ENCODE assay signal across 8 cellular contexts in the genomic region with DNA sequence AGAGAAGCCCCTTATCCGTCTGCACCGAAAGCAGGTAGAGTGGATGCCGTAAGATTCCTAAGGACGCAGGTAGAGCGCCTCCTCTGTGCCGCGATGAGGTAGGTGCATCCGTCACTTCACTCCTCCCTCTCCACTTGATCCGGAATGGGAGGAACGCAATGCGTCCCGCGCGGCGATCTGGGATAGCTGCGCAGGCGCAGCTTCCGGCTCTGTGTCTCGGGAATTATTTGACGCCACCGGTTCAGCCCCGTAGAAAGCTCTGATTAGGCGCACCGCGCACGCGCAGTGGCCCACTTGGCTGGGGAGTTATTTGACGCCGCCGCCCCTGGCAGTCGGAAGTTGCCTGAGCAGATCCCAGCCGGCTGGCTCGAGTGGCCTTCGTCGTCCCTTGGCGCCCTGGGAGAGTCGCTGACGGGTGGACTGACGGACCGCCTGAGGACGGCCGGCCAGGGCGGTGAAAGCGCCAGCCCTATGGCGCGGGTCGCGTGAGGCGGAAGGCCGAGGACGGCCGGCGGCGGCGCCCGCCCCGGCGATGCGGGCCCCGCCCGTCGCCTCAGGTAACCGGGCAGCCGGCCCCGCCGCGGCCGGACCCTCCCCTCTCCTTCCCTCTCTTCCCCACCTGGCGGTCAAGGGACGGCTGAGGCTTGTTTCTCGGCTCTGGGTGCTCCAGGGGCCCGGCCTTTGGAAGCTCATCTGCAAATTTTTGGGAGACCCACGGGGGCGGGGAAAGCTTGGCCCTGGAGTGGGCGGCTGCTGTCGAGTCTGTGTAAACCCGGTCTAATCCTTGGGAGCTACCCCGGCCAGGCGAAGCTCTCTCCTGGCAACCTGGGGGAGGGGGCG. TPM values are rescaled to one million over a fixed set of nuclear protein-coding genes. Genes with fewer than 3 reads are reported as not detected.
A peak's percentile ranks its signal among the peaks of the same experiment; 100 is the strongest.
DNase-seq lines count a peak whose midpoint lies in the region; ATAC-seq, FAIRE-seq and TF ChIP-seq lines count a peak whose summit lies in the region.

A gene (plus strand): TSS at position 331 of the 840 bp plus-strand sequence. CDS start 15,590 bp downstream, outside the sequence.

- DNase-seq in AG08395 (ENCODE audit: low spot score) (peak; percentile 99), NCI-H2227 (lab: John Stamatoyannopoulos, UW; ENCODE audit: unreplicated experiment) (peak; percentile 100), WERI-Rb-1 (peak; percentile 99), bronchial epithelial cell (ENCODE audit: low read depth) (peak; percentile 99)

- TF ChIP-seq CTCF in WERI-Rb-1 (IDR thresholded peaks at IDR 0.05; ENCODE audit: low read depth, low read length) (peak; percentile 86), bronchial epithelial cell (IDR thresholded peaks at IDR 0.05; ENCODE audit: insufficient read depth, low read length, severe bottlenecking) (peak; percentile 69)

- peak; percentile 87 for FAIRE-seq in bronchial epithelial cell (lab: Jason Lieb, UNC)

- H3K4me1 ChIP-seq in iPS-20b (ENCODE audit: insufficient read depth, low read length), result peaks cover 10% of the 10 kb centered on the region

- H3K27me3 ChIP-seq in WERI-Rb-1 (ENCODE audit: insufficient read depth, low read depth, severe bottlenecking) (no peaks in the 10 kb centered on the region), bronchial epithelial cell (ENCODE audit: control insufficient read depth, insufficient read depth, low read length) (no peaks in the 10 kb centered on the region), iPS-20b (ENCODE audit: insufficient read depth, low read length) (no peaks in the 10 kb centered on the region)

- peak within 1 kb of the TSS; percentile 68 for H3K4me3 ChIP-seq in WERI-Rb-1 (ENCODE audit: low read depth, low read length)
- peak within 1 kb of the TSS; percentile 73 for H3K4me3 ChIP-seq in bronchial epithelial cell (ENCODE audit: low read depth, low read length)
- peak within 1 kb of the TSS; percentile 93 for H3K4me3 ChIP-seq in iPS-20b (ENCODE audit: low read length)
- peak within 1 kb of the TSS; percentile 66 to 99 (median 92) for H3K4me3 ChIP-seq in skin epidermis

- H3K9me3 ChIP-seq in WERI-Rb-1 (ENCODE audit: severe bottlenecking), result no peaks in the 10 kb centered on the region
- no peaks in the 10 kb centered on the region for H3K9me3 ChIP-seq in iPS-20b (ENCODE audit: insufficient read depth, low read depth, low read length)

- peaks cover 9% of the 10 kb centered on the region for H3K36me3 ChIP-seq in WERI-Rb-1
- H3K36me3 ChIP-seq in bronchial epithelial cell (ENCODE audit: control insufficient read depth, insufficient read depth, low read length), result no peaks in the 10 kb centered on the region
- no peaks in the 10 kb centered on the region; the same call in 1 of the 2 replicates for H3K36me3 ChIP-seq in iPS-20b (ENCODE audit: insufficient read depth, low read depth, low read length)

- H3K9ac ChIP-seq in iPS-20b (ENCODE audit: low read depth, low read length), result peak within 1 kb of the TSS; percentile 76; the same call in 1 of the 2 replicates

- H3K27ac ChIP-seq in WERI-Rb-1 (peak within 1 kb of the TSS; percentile 87), iPS-20b (ENCODE audit: low read length) (peak within 1 kb of the TSS; percentile 6), skin epidermis (peak within 1 kb of the TSS; percentile 48 to 96 (median 91))

- ATAC-seq in GM18907 (IDR thresholded peaks at IDR 0.05; ENCODE audit: unreplicated experiment), result peak; percentile 95
- peak; percentile 91 for ATAC-seq in HG03159 (IDR thresholded peaks at IDR 0.05; ENCODE audit: unreplicated experiment)

RNA-seq across cellular contexts. Expression of the gene that starts here (rescaled TPM):
- 20.8 and 28.4 TPM in 2 replicates for total RNA-seq in bronchial epithelial cell

Comparison
In these comparisons a context has a peak if more than half of its experiments do, and no peak if none do; other contexts are left out.
1. Peak in every context shown above with its lines: DNase-seq, ATAC-seq, H3K4me3 ChIP-seq and H3K27ac ChIP-seq.
2. H3K27ac ChIP-seq: peak in every context shown above with its lines; median percentile 91 in skin epidermis; 87 in WERI-Rb-1; 6 in iPS-20b.